Comparison of ENCODE assay signal across 16 cellular contexts in genomic region chr5:6607559-6607936, GRCh38. TPM values are rescaled to one million over a fixed set of nuclear protein-coding genes. Genes with fewer than 3 reads are reported as not detected.
A peak's percentile ranks its signal among the peaks of the same experiment; 100 is the strongest.
DNase-seq lines count a peak whose midpoint lies in the region; ATAC-seq, FAIRE-seq and TF ChIP-seq lines count a peak whose summit lies in the region.
"Had no signal": no experiment of that assay in that cellular context is flagged by ENCODE, and none has a peak within 500 bp of the region (broad histone marks: within the 10 kb centered on the region; RNA-seq: fewer than 3 reads in every experiment).

No MANE protein-coding gene starts in this region.

- H3K4me1 Mint-ChIP-seq in activated naive CD4-positive, alpha-beta T cell treated with anti-CD3 and anti-CD28 coated beads, Interleukin-2, amount 10 ng/mL, durations not matched to agents 7 days and 5 days, result peaks cover 11% of the 10 kb centered on the region
- H3K4me1 Mint-ChIP-seq: GM23338 had no signal

- TF ChIP-seq CTCF in WERI-Rb-1 (IDR thresholded peaks at IDR 0.05; ENCODE audit: low read depth, low read length) (no peak), HepG2 (CRISPR knock-in tag; IDR thresholded peaks at IDR 0.05) (no peak), adrenal gland (IDR thresholded peaks at IDR 0.05) (no peak)

- H3K9ac ChIP-seq in BLaER1 (peak overlapping the region; percentile 42), HepG2 (ENCODE audit: insufficient read depth, low read depth, low read length) (no peak overlapping the region)

- H3K9me3 ChIP-seq in BLaER1, result no peaks in the 10 kb centered on the region
- no peaks in the 10 kb centered on the region for H3K9me3 ChIP-seq in WERI-Rb-1 (ENCODE audit: severe bottlenecking)
- no peaks in the 10 kb centered on the region for H3K9me3 ChIP-seq in HepG2 (ENCODE audit: low read length)
- no peaks in the 10 kb centered on the region for H3K9me3 ChIP-seq in adrenal gland (replicated peaks in 1 of 3)

- H3K36me3 Mint-ChIP-seq in activated naive CD4-positive, alpha-beta T cell treated with anti-CD3 and anti-CD28 coated beads, Interleukin-2, amount 10 ng/mL, durations not matched to agents 7 days and 5 days, result peaks cover 67% of the 10 kb centered on the region

- H3K79me2 ChIP-seq in HepG2 (ENCODE audit: insufficient read depth, low read length), result no peaks in the 10 kb centered on the region

- H3K4me3 ChIP-seq in BLaER1 (no peak overlapping the region), WERI-Rb-1 (ENCODE audit: low read depth, low read length) (no peak overlapping the region), HepG2 (replicated peaks in 1 of 3; ENCODE audit: insufficient read depth in 1 of 3, low read depth in 2 of 3, low read length in 3 of 3) (no peak overlapping the region), adrenal gland (no peak overlapping the region)
- H3K4me3 ChIP-seq: GM23338 had no signal

- peaks cover 100% of the 10 kb centered on the region for H3K36me3 ChIP-seq in BLaER1
- peaks cover 96% of the 10 kb centered on the region for H3K36me3 ChIP-seq in WERI-Rb-1
- peaks cover 48 to 90% of the 10 kb centered on the region in 2 experiments for H3K36me3 ChIP-seq in HepG2 (replicated peaks in 1 of 2; ENCODE audit: control insufficient read depth in 1 of 2, insufficient read depth in 2 of 2, low read length in 2 of 2)
- peaks cover 0 to 98% of the 10 kb centered on the region in 2 donors for H3K36me3 ChIP-seq in adrenal gland (replicated peaks in 1 of 2)

- no peak for FAIRE-seq in HepG2 (lab: Jason Lieb, UNC)
- FAIRE-seq: GM12891 had no signal

- peak overlapping the region; percentile 55 for H3K27ac ChIP-seq in BLaER1
- H3K27ac ChIP-seq in WERI-Rb-1, result peak overlapping the region; percentile 24
- H3K27ac ChIP-seq in HepG2 (ENCODE audit: extremely low read length, insufficient read depth, low read length), result no peak overlapping the region
- H3K27ac ChIP-seq in adrenal gland, result no peak overlapping the region

- H3K27me3 Mint-ChIP-seq in activated naive CD4-positive, alpha-beta T cell treated with anti-CD3 and anti-CD28 coated beads, Interleukin-2, amount 10 ng/mL, durations not matched to agents 7 days and 5 days, result no peaks in the 10 kb centered on the region
- H3K27me3 Mint-ChIP-seq: CD4-positive, alpha-beta T cell had no signal

- peak overlapping the region; percentile 19 for H3K27ac Mint-ChIP-seq in activated naive CD4-positive, alpha-beta T cell treated with anti-CD3 and anti-CD28 coated beads, Interleukin-2, amount 10 ng/mL, durations not matched to agents 7 days and 5 days
- H3K27ac Mint-ChIP-seq: CD4-positive, alpha-beta T cell; GM23338 had no signal

- DNase-seq in activated naive CD4-positive, alpha-beta T cell treated with anti-CD3 and anti-CD28 coated beads, Interleukin-2, amount 10 ng/mL, durations not matched to agents 7 days and 5 days, result no peak
- no peak for DNase-seq in activated naive CD4-positive, alpha-beta T cell (lab: John Stamatoyannopoulos, UW)
- DNase-seq in WERI-Rb-1 (no peak), HepG2 (ENCODE audit: low spot score) (no peak), epidermal melanocyte (ENCODE audit: insufficient read length, low spot score) (no peak), adrenal gland (no peak)
- DNase-seq in stimulated activated CD4-positive, alpha-beta T cell treated with anti-CD3 and anti-CD28 coated beads, Interleukin-1b, Interleukin-23, amount 100 ng/mL, for 48 hours, result no peak
- DNase-seq: ACHN; C1 segment of cervical spinal cord; Calu3; CD4-positive, alpha-beta T cell; DMS 273 treated with DMSO at 0.1 percent for 48 hours; H7 had no signal

- TF ChIP-seq EP300 in HepG2 (IDR thresholded peaks at IDR 0.05; ENCODE audit: low read depth in 2 of 2, low read length in 2 of 2), result no peak
- TF ChIP-seq EP300 in HepG2 (CRISPR knock-in tag; IDR thresholded peaks at IDR 0.05; ENCODE audit: borderline replicate concordance), result no peak

- H3K4me3 Mint-ChIP-seq in activated naive CD4-positive, alpha-beta T cell treated with anti-CD3 and anti-CD28 coated beads, Interleukin-2, amount 10 ng/mL, durations not matched to agents 7 days and 5 days, result no peak overlapping the region
- H3K4me3 Mint-ChIP-seq: CD4-positive, alpha-beta T cell; GM23338 had no signal

- H3K9me3 Mint-ChIP-seq in activated naive CD4-positive, alpha-beta T cell treated with anti-CD3 and anti-CD28 coated beads, Interleukin-2, amount 10 ng/mL, durations not matched to agents 7 days and 5 days, result no peaks in the 10 kb centered on the region
- H3K9me3 Mint-ChIP-seq: CD4-positive, alpha-beta T cell; GM23338 had no signal

- intact Hi-C loops in HepG2 (cut with micrococcal nuclease; ENCODE audit: unreplicated experiment), result no loop called here
- intact Hi-C loops in adrenal gland (cut with DNase I), result no loop called here

- no peak overlapping the region for H2AFZ ChIP-seq in HepG2 (ENCODE audit: low read length)
- H2AFZ ChIP-seq: GM23338 had no signal

- H3K27me3 ChIP-seq in BLaER1 (no peaks in the 10 kb centered on the region), WERI-Rb-1 (ENCODE audit: insufficient read depth, low read depth, severe bottlenecking) (no peaks in the 10 kb centered on the region), HepG2 (ENCODE audit: control insufficient read depth in 1 of 2, insufficient read depth in 2 of 2, low read length in 2 of 2) (no peaks in the 10 kb centered on the region), adrenal gland (no peaks in the 10 kb centered on the region)

- TF ChIP-seq POLR2A in HepG2 (IDR thresholded peaks at IDR 0.05; ENCODE audit: insufficient read depth in 1 of 2, low read depth in 2 of 2, low read length in 2 of 2) (no peak), adrenal gland (IDR thresholded peaks at IDR 0.05) (no peak)

- H3K4me2 ChIP-seq in BLaER1 (peak overlapping the region; percentile 43), HepG2 (ENCODE audit: low read depth, low read length) (no peak overlapping the region)
- H3K4me2 ChIP-seq: GM23338 had no signal

- no TSS peak for BruUV-seq in HepG2 (replicated peaks; lab: Mats Ljungman, UMichigan)

- over 99% methylated on average over 5 of the region's 5 CpGs for WGBS in HepG2 (ENCODE audit: low lambda C conversion rate)
- 89 to 92% (median 91%) methylated on average over 5 of the region's 5 CpGs for WGBS in adrenal gland, 4 donors

- CTCF ChIA-PET in activated naive CD4-positive, alpha-beta T cell treated with anti-CD3 and anti-CD28 coated beads, Interleukin-2, amount 10 ng/mL, durations not matched to agents 7 days and 5 days (lab: Charles Lee), result no interaction called here
- CTCF ChIA-PET in HepG2 (lab: Yijun Ruan, JAX; ENCODE audit: low intra/inter-chr PET ratio, low total read pairs), result no interaction called here

- ATAC-seq in HepG2, result no peak
- ATAC-seq: GM23338 had no signal

- peaks cover 26% of the 10 kb centered on the region for H3K4me1 ChIP-seq in BLaER1
- H3K4me1 ChIP-seq in HepG2 (ENCODE audit: insufficient read depth, low read length), result no peaks in the 10 kb centered on the region
- H3K4me1 ChIP-seq in adrenal gland (replicated peaks in 1 of 2), result no peaks in the 10 kb centered on the region

- in situ Hi-C loops in HepG2 (cut with HindIII; ENCODE audit: extremely low pct_ligation_motif_present, low pct_unique_long_range_greater_than_20kb), result no loop called here

- H4K20me1 ChIP-seq in BLaER1 (peaks cover 72% of the 10 kb centered on the region), HepG2 (ENCODE audit: insufficient read depth, low read length) (no peaks in the 10 kb centered on the region)

- no peak for TF ChIP-seq RAD21 in HepG2 (CRISPR knock-in tag; IDR thresholded peaks at IDR 0.05)

- POLR2A ChIA-PET in HepG2 (lab: Yijun Ruan, JAX), result no interaction called here

RNA-seq across cellular contexts. Expression of gene NSUN2, which starts 25.3 kb away (rescaled TPM):
- total RNA-seq in HepG2 (2016; rRNA removed; fragmentation: Illumina TruSeq; extraction: Trizol) (69.1 and 71.4 TPM in 2 replicates), adrenal gland (10 to 100 TPM; 21.3 to 44.1 (median 34.7) TPM)
- total RNA-seq in HepG2 (2016; cell fraction: cytosol; rRNA removed; fragmentation: Illumina TruSeq; extraction: Trizol; ENCODE audit: low read depth), result 12.3 and 15.9 TPM in 2 replicates
- total RNA-seq in HepG2 (2016; cell fraction: insoluble cytoplasmic fraction; rRNA removed; fragmentation: Illumina TruSeq; extraction: Trizol), result 58.5 and 66.7 TPM in 2 replicates
- 16.2 and 18.1 TPM in 2 replicates for total RNA-seq in HepG2 (2016; cell fraction: membrane; rRNA removed; fragmentation: Illumina TruSeq; extraction: Trizol)
- 50.6 and 60.7 TPM in 2 replicates for total RNA-seq in HepG2 (2016; cell fraction: nucleus; rRNA removed; fragmentation: Illumina TruSeq; extraction: Trizol)
- polyA plus RNA-seq in HepG2 (2011; rRNA removed) (51.7 and 52.1 TPM in 2 replicates), adrenal gland (10 to 100 TPM; 40.8 to 66.8 (median 59.9) TPM)
- 24.9 and 27.2 TPM in 2 replicates for polyA plus RNA-seq in HepG2 (2011; cell fraction: cytosol; rRNA removed)
- polyA plus RNA-seq in HepG2 (2011; cell fraction: nucleus; rRNA removed), result 138 and 148 TPM in 2 replicates
- 44.6 and 48.0 TPM in 2 replicates for polyA plus RNA-seq in HepG2 (2012)
- 2.3 and 3.1 TPM in 2 replicates for polyA plus RNA-seq in HepG2 (2016; cell fraction: cytosol; fragmentation: Illumina TruSeq; extraction: Trizol; ENCODE audit: low read depth)
- 59.3 and 62.8 TPM in 2 replicates for polyA plus RNA-seq in HepG2 (2016; cell fraction: insoluble cytoplasmic fraction; fragmentation: Illumina TruSeq; extraction: Trizol; ENCODE audit: low read depth)
- polyA plus RNA-seq in HepG2 (2016; cell fraction: membrane; fragmentation: Illumina TruSeq; extraction: Trizol; ENCODE audit: low read depth), result 7.1 and 8.4 TPM in 2 replicates
- 140 and 147 TPM in 2 replicates for polyA plus RNA-seq in HepG2 (2016; cell fraction: nucleus; fragmentation: Illumina TruSeq; extraction: Trizol; ENCODE audit: insufficient read depth, low read depth)
- polyA minus RNA-seq in HepG2 (2011; rRNA and poly(A)+ RNA removed; ENCODE audit: low replicate concordance), result 25.9 and 113 TPM in 2 replicates
- polyA minus RNA-seq in HepG2 (2011; cell fraction: cytosol; rRNA and poly(A)+ RNA removed), result 17.2 and 20.0 TPM in 2 replicates
- polyA minus RNA-seq in HepG2 (2011; cell fraction: nucleus; rRNA and poly(A)+ RNA removed), result 82.3 and 82.4 TPM in 2 replicates

RNA-seq across cellular contexts. Expression of gene SRD5A1, which starts 25.7 kb away (rescaled TPM):
- total RNA-seq in HepG2 (2016; rRNA removed; fragmentation: Illumina TruSeq; extraction: Trizol) (6.1 and 7.1 TPM in 2 replicates), adrenal gland (10 to 100 TPM in 3 of 8 donors, 1 to 10 TPM in 5; 1.9 to 15.0 (median 9.4) TPM)
- 2.8 and 4.1 TPM in 2 replicates for total RNA-seq in HepG2 (2016; cell fraction: cytosol; rRNA removed; fragmentation: Illumina TruSeq; extraction: Trizol; ENCODE audit: low read depth)
- 5.8 and 5.9 TPM in 2 replicates for total RNA-seq in HepG2 (2016; cell fraction: insoluble cytoplasmic fraction; rRNA removed; fragmentation: Illumina TruSeq; extraction: Trizol)
- total RNA-seq in HepG2 (2016; cell fraction: membrane; rRNA removed; fragmentation: Illumina TruSeq; extraction: Trizol), result 5.5 and 6.5 TPM in 2 replicates
- 4.9 and 7.7 TPM in 2 replicates for total RNA-seq in HepG2 (2016; cell fraction: nucleus; rRNA removed; fragmentation: Illumina TruSeq; extraction: Trizol)
- polyA plus RNA-seq in HepG2 (2011; rRNA removed) (9.9 and 11.3 TPM in 2 replicates), adrenal gland (1 to 10 TPM; 1.6 to 3.7 (median 1.7) TPM)
- 7.8 and 8.2 TPM in 2 replicates for polyA plus RNA-seq in HepG2 (2011; cell fraction: cytosol; rRNA removed)
- polyA plus RNA-seq in HepG2 (2011; cell fraction: nucleus; rRNA removed), result 10.7 TPM in 2 replicates
- 4.4 and 4.9 TPM in 2 replicates for polyA plus RNA-seq in HepG2 (2012)
- polyA plus RNA-seq in HepG2 (2016; cell fraction: cytosol; fragmentation: Illumina TruSeq; extraction: Trizol; ENCODE audit: low read depth), result 3.6 and 3.9 TPM in 2 replicates
- 8.8 and 9.6 TPM in 2 replicates for polyA plus RNA-seq in HepG2 (2016; cell fraction: insoluble cytoplasmic fraction; fragmentation: Illumina TruSeq; extraction: Trizol; ENCODE audit: low read depth)
- 6.4 and 6.8 TPM in 2 replicates for polyA plus RNA-seq in HepG2 (2016; cell fraction: membrane; fragmentation: Illumina TruSeq; extraction: Trizol; ENCODE audit: low read depth)
- polyA plus RNA-seq in HepG2 (2016; cell fraction: nucleus; fragmentation: Illumina TruSeq; extraction: Trizol; ENCODE audit: insufficient read depth, low read depth), result 8.8 and 9.4 TPM in 2 replicates
- polyA minus RNA-seq in HepG2 (2011; rRNA and poly(A)+ RNA removed; ENCODE audit: low replicate concordance), result 19.3 and 93.8 TPM in 2 replicates
- polyA minus RNA-seq in HepG2 (2011; cell fraction: cytosol; rRNA and poly(A)+ RNA removed), result 2.8 and 4.6 TPM in 2 replicates
- polyA minus RNA-seq in HepG2 (2011; cell fraction: nucleus; rRNA and poly(A)+ RNA removed), result 10.6 and 11.2 TPM in 2 replicates

Comparison
In these comparisons a context has a peak if more than half of its experiments do, and no peak if none do; other contexts are left out.
1. H3K27ac ChIP-seq: peak in BLaER1 (single experiment) and WERI-Rb-1 (single experiment); none in HepG2 (single experiment) and adrenal gland (0 of 5).